8 cellular contexts compared by ENCODE assay signal in genomic region chr16:82031116-82032084, GRCh38. TPM values are rescaled to one million over a fixed set of nuclear protein-coding genes. Genes with fewer than 3 reads are reported as not detected.
A peak's percentile ranks its signal among the peaks of the same experiment; 100 is the strongest.
DNase-seq lines count a peak whose midpoint lies in the region; ATAC-seq, FAIRE-seq and TF ChIP-seq lines count a peak whose summit lies in the region.

No MANE protein-coding gene starts in this region.

- peak; percentile 75 for DNase-seq in AG20443 (ENCODE audit: low spot score)
- peak; percentile 44 for DNase-seq in H54 (ENCODE audit: insufficient read length, low spot score)
- peak; percentile 16 for DNase-seq in OCI-LY7 (ENCODE audit: low spot score)
- DNase-seq in fibroblast of mammary gland (ENCODE audit: low read depth): peak; percentile 55
- peak; percentile 29 for DNase-seq in smooth muscle cell of the brain vasculature (ENCODE audit: low read depth, low spot score)
- DNase-seq in activated CD4-positive, alpha-beta T cell treated with anti-CD3 and anti-CD28 coated beads, Interleukin-2, amount 50 U/mL, for 48 hours: no peak
- no peak for DNase-seq in NK-92 (lab: John Stamatoyannopoulos, UW; ENCODE audit: unreplicated experiment)

- no peaks in the 10 kb centered on the region for H3K9me2 ChIP-seq in OCI-LY7 (ENCODE audit: insufficient read depth, low read length)

- TF ChIP-seq CTCF in OCI-LY7 (conservative IDR thresholded peaks at IDR 0.05; ENCODE audit: low read length) (peak; percentile 64), fibroblast of mammary gland (conservative IDR thresholded peaks at IDR 0.05; ENCODE audit: control insufficient read depth, insufficient read depth, low read depth, low read length) (peak; percentile 42)

- POLR2A ChIA-PET in OCI-LY7 (lab: Charles Lee): no interaction called here

- no peaks in the 10 kb centered on the region for H3K4me1 ChIP-seq in OCI-LY7 (ENCODE audit: insufficient read depth, low read length, poor library complexity, severe bottlenecking)

- H3K4me3 ChIP-seq in OCI-LY7 (ENCODE audit: low read depth, low read length, poor library complexity, severe bottlenecking) (no peak overlapping the region), fibroblast of mammary gland (ENCODE audit: control insufficient read depth, low read depth, low read length) (no peak overlapping the region)

- TF ChIP-seq POLR2A in H54 (IDR thresholded peaks at IDR 0.05; ENCODE audit: low read depth, low read length): no peak

- ATAC-seq in HG03432 (IDR thresholded peaks at IDR 0.05; ENCODE audit: unreplicated experiment): no peak

- no peak overlapping the region for H3K27ac ChIP-seq in OCI-LY7 (ENCODE audit: low read depth, low read length, poor library complexity, severe bottlenecking)

- H3K36me3 ChIP-seq in OCI-LY7 (ENCODE audit: insufficient read depth, low read length): no peaks in the 10 kb centered on the region

- no peak for FAIRE-seq in H54 (lab: Jason Lieb, UNC)

- no peaks in the 10 kb centered on the region for H3K9me3 ChIP-seq in OCI-LY7 (ENCODE audit: low read length)

- no peaks in the 10 kb centered on the region for H3K79me2 ChIP-seq in OCI-LY7 (ENCODE audit: insufficient read depth, low read depth, low read length)

- CTCF ChIA-PET in OCI-LY7 (lab: Charles Lee; ENCODE audit: unreplicated experiment): no interaction called here

- no peak overlapping the region for H3K4me2 ChIP-seq in OCI-LY7 (ENCODE audit: low read length)

- H2AFZ ChIP-seq in OCI-LY7 (ENCODE audit: low read length): no peak overlapping the region

- H4K20me1 ChIP-seq in OCI-LY7 (ENCODE audit: insufficient read depth, low read length): no peaks in the 10 kb centered on the region

- BruUV-seq in OCI-LY7 (replicated peaks; lab: Mats Ljungman, UMichigan): no TSS peak

- intact Hi-C loops in OCI-LY7 (cut with micrococcal nuclease; ENCODE audit: unreplicated experiment): no loop called here

RNA-seq across cellular contexts. Expression of gene HSD17B2, which starts 3.7 kb away (rescaled TPM):
- total RNA-seq in OCI-LY7 (2014; rRNA removed; shearing (Covaris generic)): not detected in 2 replicates
- not detected in 2 replicates for total RNA-seq in OCI-LY7 (2022)

RNA-seq across cellular contexts. Expression of gene SDR42E1, which starts 20.1 kb away (rescaled TPM):
- total RNA-seq in OCI-LY7 (2014; rRNA removed; shearing (Covaris generic)): under 0.01 TPM in 1 of 2 replicates, not detected in the other
- total RNA-seq in OCI-LY7 (2022): 0.53 and 0.65 TPM in 2 replicates

Comparison
In these comparisons a context has a peak if more than half of its experiments do, and no peak if none do; other contexts are left out.
1. DNase-seq: peak in AG20443 (single experiment), H54 (single experiment), OCI-LY7 (single experiment), fibroblast of mammary gland (single experiment) and smooth muscle cell of the brain vasculature (single experiment); none in activated CD4-positive, alpha-beta T cell treated with anti-CD3 and anti-CD28 coated beads, Interleukin-2, amount 50 U/mL, for 48 hours (0 of 2) and NK-92 (single experiment).